18 cellular contexts compared by ENCODE assay signal in genomic region chr10:89652971-89653370, GRCh38. TPM values are rescaled to one million over a fixed set of nuclear protein-coding genes. Genes with fewer than 3 reads are reported as not detected.
DNase-seq lines count a peak whose midpoint lies in the region; ATAC-seq, FAIRE-seq and TF ChIP-seq lines count a peak whose summit lies in the region.
"Had no signal": no experiment of that assay in that cellular context is flagged by ENCODE, and none has a peak within 500 bp of the region (broad histone marks: within the 10 kb centered on the region; RNA-seq: fewer than 3 reads in every experiment).

No MANE protein-coding gene starts in this region.

- H3K9ac ChIP-seq in mammary epithelial cell (ENCODE audit: insufficient read depth, low read length) = no peak overlapping the region
- no peak overlapping the region for H3K9ac ChIP-seq in MM.1S (ENCODE audit: low read length)
- no peak overlapping the region; the same call in 1 of the 2 replicates for H3K9ac ChIP-seq in GM12878 (ENCODE audit: control insufficient read depth, insufficient read depth, low read length)

- POLR2A ChIA-PET in GM12878 (lab: Charles Lee) = interaction anchor here (3.1 kb wide), 1 partner anchor 9 kb away, joined by 13 read pairs; no protein-coding TSS in a partner anchor

- peaks cover 13% of the 10 kb centered on the region for H3K4me1 ChIP-seq in mammary epithelial cell (ENCODE audit: insufficient read depth, low read length)
- no peaks in the 10 kb centered on the region for H3K4me1 ChIP-seq in breast epithelium
- peaks cover 17% of the 10 kb centered on the region for H3K4me1 ChIP-seq in MM.1S (ENCODE audit: low read length)
- peaks cover 23% of the 10 kb centered on the region for H3K4me1 ChIP-seq in GM12878 (ENCODE audit: control insufficient read depth, insufficient read depth, low read length)
- no peaks in the 10 kb centered on the region for H3K4me1 ChIP-seq in left lung
- no peaks in the 10 kb centered on the region for H3K4me1 ChIP-seq in esophagus muscularis mucosa

- H3K4me1 Mint-ChIP-seq in stimulated activated memory B cell treated with anti-CD40 and anti-IgM and Interleukin-4, amounts not matched to agents 10 μg/mL and 1 μg/mL and 100 μg/mL, for 72 hours = peaks cover 20% of the 10 kb centered on the region

- TF ChIP-seq POLR2A in breast epithelium (IDR thresholded peaks at IDR 0.05) (no peak), GM12878 (IDR thresholded peaks at IDR 0.05; ENCODE audit: low read depth, low read length) (no peak), esophagus muscularis mucosa (IDR thresholded peaks at IDR 0.05; ENCODE audit: low read depth) (no peak)

- H3K36me3 Mint-ChIP-seq in stimulated activated memory B cell treated with anti-CD40 and anti-IgM and Interleukin-4, amounts not matched to agents 10 μg/mL and 1 μg/mL and 100 μg/mL, for 72 hours = peaks cover 12% of the 10 kb centered on the region
- H3K36me3 Mint-ChIP-seq: CD14-positive monocyte had no signal

- SMC1A ChIA-PET in GM12878 (lab: Charles Lee; ENCODE audit: uncharacterized antibody, unreplicated experiment) = interaction anchor here (0.7 to 4.1 kb wide), 2 partner anchors 10 to 85 kb away, joined by 3 to 21 read pairs; no protein-coding TSS in a partner anchor

- FAIRE-seq in GM12878 (lab: Jason Lieb, UNC) = no peak

- dilution Hi-C loops in mammary epithelial cell (cut with HindIII; ENCODE audit: low sequenced_read_pairs) = no loop called here

- H3K27me3 ChIP-seq in mammary epithelial cell (ENCODE audit: insufficient read depth, low read length) (no peaks in the 10 kb centered on the region), breast epithelium (no peaks in the 10 kb centered on the region), MM.1S (replicated peaks; ENCODE audit: insufficient read depth, low read length) (peaks cover 94% of the 10 kb centered on the region), GM12878 (replicated peaks in 1 of 2; ENCODE audit: control insufficient read depth in 2 of 2, insufficient read depth in 2 of 2, low read length in 1 of 2) (no peaks in the 10 kb centered on the region), left lung (no peaks in the 10 kb centered on the region), esophagus muscularis mucosa (no peaks in the 10 kb centered on the region)
- H3K27me3 ChIP-seq: Peyer's patch had no signal

- H3K4me3 Mint-ChIP-seq in stimulated activated memory B cell treated with anti-CD40 and anti-IgM and Interleukin-4, amounts not matched to agents 10 μg/mL and 1 μg/mL and 100 μg/mL, for 72 hours = no peak overlapping the region

- H3K4me3 ChIP-seq in mammary epithelial cell (replicated peaks in 1 of 3; ENCODE audit: insufficient read depth in 1 of 3, low read depth in 2 of 3, low read length in 3 of 3) = no peak overlapping the region
- no peak overlapping the region for H3K4me3 ChIP-seq in breast epithelium
- H3K4me3 ChIP-seq in MM.1S (ENCODE audit: low read length) = 0 out of 2 replicates have a peak overlapping the region, but pooled peaks have one; percentile 6
- H3K4me3 ChIP-seq in GM12878 = no peak overlapping the region
- no peak overlapping the region for H3K4me3 ChIP-seq in left lung
- H3K4me3 ChIP-seq in esophagus muscularis mucosa = no peak overlapping the region
- H3K4me3 ChIP-seq: Peyer's patch had no signal

- RAD21 ChIA-PET in GM12878 (lab: Charles Lee; ENCODE audit: unreplicated experiment) = interaction anchor here (0.9 to 2.0 kb wide), 4 partner anchors 10 to 48 kb away, joined by 3 to 15 read pairs (median 4); partner anchors contain the start of gene KIF20B

- H3K27ac Mint-ChIP-seq in stimulated activated memory B cell treated with anti-CD40 and anti-IgM and Interleukin-4, amounts not matched to agents 10 μg/mL and 1 μg/mL and 100 μg/mL, for 72 hours = peak overlapping the region; percentile 67

- no peaks in the 10 kb centered on the region for H3K36me3 ChIP-seq in mammary epithelial cell (ENCODE audit: insufficient read depth, low read length)
- H3K36me3 ChIP-seq in breast epithelium = no peaks in the 10 kb centered on the region
- H3K36me3 ChIP-seq in MM.1S (replicated peaks; ENCODE audit: insufficient read depth, low read length) = no peaks in the 10 kb centered on the region
- H3K36me3 ChIP-seq in GM12878 (ENCODE audit: control insufficient read depth in 2 of 2, insufficient read depth in 2 of 2, low read length in 1 of 2) = no peaks in the 10 kb centered on the region
- no peaks in the 10 kb centered on the region for H3K36me3 ChIP-seq in left lung
- no peaks in the 10 kb centered on the region for H3K36me3 ChIP-seq in esophagus muscularis mucosa
- H3K36me3 ChIP-seq: Peyer's patch had no signal

- 84% methylated on average over 3 of the region's 3 CpGs for WGBS in mammary epithelial cell (ENCODE audit: low coverage, missing lambda C conversion rate)
- 96% methylated on average over 3 of the region's 3 CpGs for WGBS in GM12878 (ENCODE audit: insufficient coverage, insufficient replicate concordance, low lambda C conversion rate, missing lambda C conversion rate)
- WGBS in esophagus muscularis mucosa = 95% methylated on average over 3 of the region's 3 CpGs

- DNase-seq in mammary epithelial cell (no peak), breast epithelium (ENCODE audit: low spot score in 2 of 2) (no peak), MM.1S (no peak), GM12878 (ENCODE audit: low read depth, low spot score) (no peak), left lung (no peak), esophagus muscularis mucosa (ENCODE audit: extremely low spot score) (no peak)
- DNase-seq: 8988T, COR-L47, DMS53, GOT3, NCI-H1048, NCI-H2107, Peyer's patch, Right ventricle myocardium superior had no signal

- ATAC-seq in GM12878 = peak; percentile 7
- ATAC-seq in stimulated activated memory B cell treated with anti-CD40 and anti-IgM and Interleukin-4, amounts not matched to agents 10 μg/mL and 1 μg/mL and 100 μg/mL, for 72 hours = no peak
- no peak for ATAC-seq in HG02763 (IDR thresholded peaks at IDR 0.05; ENCODE audit: unreplicated experiment)
- ATAC-seq in left lung = no peak
- ATAC-seq: SK-N-SH treated with all-trans-retinoic acid at 6 μM for 48 hours had no signal

- no peak overlapping the region for H3K27ac ChIP-seq in mammary epithelial cell (ENCODE audit: insufficient read depth, low read depth, low read length)
- H3K27ac ChIP-seq in breast epithelium = no peak overlapping the region
- H3K27ac ChIP-seq in MM.1S (ENCODE audit: low read length) = no peak overlapping the region
- peak overlapping the region; percentile 30 for H3K27ac ChIP-seq in GM12878 (ENCODE audit: control insufficient read depth, insufficient read depth)
- H3K27ac ChIP-seq in left lung = no peak overlapping the region
- H3K27ac ChIP-seq in esophagus muscularis mucosa (replicated peaks in 1 of 4) = no peak overlapping the region
- H3K27ac ChIP-seq: Peyer's patch had no signal

- peaks cover 8% of the 10 kb centered on the region for H3K9me3 Mint-ChIP-seq in stimulated activated memory B cell treated with anti-CD40 and anti-IgM and Interleukin-4, amounts not matched to agents 10 μg/mL and 1 μg/mL and 100 μg/mL, for 72 hours

- CTCF ChIA-PET in mammary epithelial cell (lab: Charles Lee; ENCODE audit: low non-redundant PET) (interaction anchor here (0.6 kb wide), 1 partner anchor 25 kb away, joined by 3 read pairs; no protein-coding TSS in a partner anchor), GM12878 (lab: Yijun Ruan, JAX) (interaction anchor here (0.7 to 3.7 kb wide), 3 partner anchors 10 to 24 kb away, joined by 4 to 18 read pairs (median 9); no protein-coding TSS in a partner anchor)

- TF ChIP-seq EP300 in GM12878 (IDR thresholded peaks at IDR 0.05; ENCODE audit: borderline replicate concordance in 1 of 2, control insufficient read depth in 1 of 2, low read depth in 2 of 2, low read length in 2 of 2) = no peak
- TF ChIP-seq EP300 in esophagus muscularis mucosa (IDR thresholded peaks at IDR 0.05) = no peak

- BruUV-seq in mammary epithelial cell (replicated peaks; lab: Mats Ljungman, UMichigan) (no TSS peak), GM12878 (replicated peaks; lab: Mats Ljungman, UMichigan) (no TSS peak)

- H3K9me2 ChIP-seq in MM.1S (replicated peaks; ENCODE audit: insufficient read depth, low read length) = no peaks in the 10 kb centered on the region

- TF ChIP-seq RAD21 in GM12878 (IDR thresholded peaks at IDR 0.05; ENCODE audit: insufficient read depth, low read depth, low read length) = no peak

- in situ Hi-C loops in mammary epithelial cell (cut with MboI; ENCODE audit: low sequenced_read_pairs in 2 of 2) (no loop called here), GM12878 (cut with MboI) (no loop called here)

- H4K20me1 ChIP-seq in mammary epithelial cell (ENCODE audit: insufficient read depth, low read length) (no peaks in the 10 kb centered on the region), MM.1S (ENCODE audit: insufficient read depth, low read length) (no peaks in the 10 kb centered on the region), GM12878 (ENCODE audit: control insufficient read depth, insufficient read depth) (no peaks in the 10 kb centered on the region)

- no peak for TF ChIP-seq CTCF in mammary epithelial cell (conservative IDR thresholded peaks at IDR 0.05 in 1 of 2, IDR thresholded peaks at IDR 0.05 in 1 of 2; ENCODE audit: extremely low read depth in 1 of 2, insufficient read depth in 1 of 2, low read depth in 1 of 2, low read length in 2 of 2)
- no peak for TF ChIP-seq CTCF in breast epithelium (IDR thresholded peaks at IDR 0.05)
- TF ChIP-seq CTCF in MM.1S (IDR thresholded peaks at IDR 0.05; ENCODE audit: low read length) = no peak
- TF ChIP-seq CTCF in GM12878 (IDR thresholded peaks at IDR 0.05 in 2 of 3, conservative IDR thresholded peaks at IDR 0.05 in 1 of 3; ENCODE audit: control insufficient read depth in 2 of 3, extremely low read depth in 1 of 3, insufficient read depth in 1 of 3, low read depth in 3 of 3, low read length in 3 of 3) = no peak
- no peak for TF ChIP-seq CTCF in left lung (IDR thresholded peaks at IDR 0.05)
- no peak for TF ChIP-seq CTCF in esophagus muscularis mucosa (IDR thresholded peaks at IDR 0.05)

- no peaks in the 10 kb centered on the region for H3K79me2 ChIP-seq in mammary epithelial cell (ENCODE audit: insufficient read depth, low read length)
- no peaks in the 10 kb centered on the region for H3K79me2 ChIP-seq in MM.1S (ENCODE audit: low read length)
- H3K79me2 ChIP-seq in GM12878 (ENCODE audit: control insufficient read depth, insufficient read depth, low read length) = no peaks in the 10 kb centered on the region

- no peaks in the 10 kb centered on the region for H3K9me3 ChIP-seq in mammary epithelial cell (replicated peaks; ENCODE audit: insufficient read depth, low read length)
- peaks cover 4 to 6% of the 10 kb centered on the region in 2 donors for H3K9me3 ChIP-seq in breast epithelium
- no peaks in the 10 kb centered on the region for H3K9me3 ChIP-seq in MM.1S (replicated peaks; ENCODE audit: insufficient read depth, low read length)
- H3K9me3 ChIP-seq in GM12878 (replicated peaks; ENCODE audit: control insufficient read depth, insufficient read depth, low read length) = peaks cover 10% of the 10 kb centered on the region; the same call in 2 of the 3 replicates
- H3K9me3 ChIP-seq in left lung = no peaks in the 10 kb centered on the region
- no peaks in the 10 kb centered on the region for H3K9me3 ChIP-seq in esophagus muscularis mucosa

- intact Hi-C loops in mammary epithelial cell (cut with micrococcal nuclease) = no loop called here
- intact Hi-C loops in breast epithelium (cut with DNase I; ENCODE audit: low total_unique reads) = no loop called here
- intact Hi-C loops in GM12878 (cut with micrococcal nuclease; ENCODE audit: unreplicated experiment) = loop anchor here (1.0 to 10.0 kb wide), 3 partner anchors 9 to 402 kb away; partner anchors contain the start of gene KIF20B
- intact Hi-C loops in left lung (cut with DNase I) = no loop called here
- intact Hi-C loops in esophagus muscularis mucosa (cut with DNase I) = no loop called here

- H3K4me2 ChIP-seq in mammary epithelial cell (ENCODE audit: insufficient read depth, low read depth, low read length) (peak overlapping the region; percentile 28), MM.1S (ENCODE audit: low read depth, low read length) (peak overlapping the region; percentile 53), GM12878 (ENCODE audit: control insufficient read depth, insufficient read depth) (peak overlapping the region; percentile 65)

- peaks cover 12% of the 10 kb centered on the region for H3F3A ChIP-seq in MM.1S (ENCODE audit: insufficient read depth, low read length)

- H2AFZ ChIP-seq in mammary epithelial cell (ENCODE audit: low read depth, low read length) (no peak overlapping the region), MM.1S (ENCODE audit: low read length) (no peak overlapping the region), GM12878 (ENCODE audit: control insufficient read depth, low read depth, low read length) (no peak overlapping the region)

- H3K27me3 Mint-ChIP-seq in stimulated activated memory B cell treated with anti-CD40 and anti-IgM and Interleukin-4, amounts not matched to agents 10 μg/mL and 1 μg/mL and 100 μg/mL, for 72 hours = no peaks in the 10 kb centered on the region

RNA-seq across cellular contexts. Expression of gene PANK1, which starts 7.9 kb away (rescaled TPM):
- total RNA-seq in mammary epithelial cell (1 to 10 TPM; 4.7 to 5.3 TPM), breast epithelium (1 to 10 TPM; 2.9 to 6.4 (median 5.1) TPM), GM12878 (2014; rRNA removed) (5.1 and 8.0 TPM in 2 replicates), GM12878 (2014; rRNA removed; fragmentation: Illumina TruSeq; extraction: Trizol) (7.5 and 8.3 TPM in 2 replicates), GM12878 (2021) (6.3 and 9.6 TPM in 2 replicates), left lung (10 to 100 TPM in 1 of 2 donors, 1 to 10 TPM in 1; 9.4 to 12.8 TPM), esophagus muscularis mucosa (1 to 10 TPM; 2.0 to 5.0 (median 3.6) TPM)
- polyA plus RNA-seq in mammary epithelial cell (6.3 TPM), GM12878 (2011; rRNA removed) (10.6 and 12.6 TPM in 2 replicates), GM12878 (2014; fragmentation: Illumina TruSeq; extraction: Trizol) (8.5 TPM in 2 replicates), GM12878 (2014; fragmentation: Nextera tagmentation; extraction: Ambion mirVana) (1 to 10 TPM; 1.9 to 2.4 TPM), GM12878 (2014; rRNA removed) (6.4 and 6.9 TPM in 2 replicates), GM12878 (2016; fragmentation: Nextera tagmentation; extraction: Ambion mirVana) (1 to 10 TPM; 3.6 to 3.7 TPM)
- polyA minus RNA-seq in mammary epithelial cell = 5.3 TPM
- 14.2 and 22.3 TPM in 2 replicates for total RNA-seq in GM12878 (2013; cell fraction: nucleolus; rRNA removed)
- polyA plus RNA-seq in GM12878 (2011; ENCODE audit: low read depth) = 0.68 TPM
- 5.7 and 7.9 TPM in 2 replicates for polyA plus RNA-seq in GM12878 (2011; cell fraction: cytosol; rRNA removed)
- polyA plus RNA-seq in GM12878 (2011; cell fraction: nucleus; rRNA removed) = 4.9 and 5.7 TPM in 2 replicates
- 1.7 and 2.8 TPM in 2 replicates for polyA plus RNA-seq in GM12878 (2012)
- polyA minus RNA-seq in GM12878 (2011; rRNA and poly(A)+ RNA removed) = 15.0 and 16.0 TPM in 2 replicates
- 4.7 and 5.9 TPM in 2 replicates for polyA minus RNA-seq in GM12878 (2011; cell fraction: cytosol; rRNA and poly(A)+ RNA removed)
- polyA minus RNA-seq in GM12878 (2011; cell fraction: nucleus; rRNA and poly(A)+ RNA removed) = 8.3 and 14.9 TPM in 2 replicates

RNA-seq across cellular contexts. Expression of gene KIF20B, which starts 48.4 kb away (rescaled TPM):
- 10 to 100 TPM in 1 of 2 donors, 1 to 10 TPM in 1; 3.8 to 29.9 TPM for total RNA-seq in mammary epithelial cell
- 6.8 TPM for polyA plus RNA-seq in mammary epithelial cell
- polyA minus RNA-seq in mammary epithelial cell = 2.2 TPM
- total RNA-seq in breast epithelium = 1 to 10 TPM; 3.3 to 5.6 (median 3.7) TPM
- total RNA-seq in GM12878 (2013; cell fraction: nucleolus; rRNA removed) = 46.8 and 49.1 TPM in 2 replicates
- 21.1 and 28.3 TPM in 2 replicates for total RNA-seq in GM12878 (2014; rRNA removed)
- total RNA-seq in GM12878 (2014; rRNA removed; fragmentation: Illumina TruSeq; extraction: Trizol) = 52.4 and 52.8 TPM in 2 replicates
- total RNA-seq in GM12878 (2021) = 46.1 and 51.0 TPM in 2 replicates
- 8.9 TPM for polyA plus RNA-seq in GM12878 (2011; ENCODE audit: low read depth)
- polyA plus RNA-seq in GM12878 (2011; rRNA removed) = 16.5 and 32.4 TPM in 2 replicates
- polyA plus RNA-seq in GM12878 (2011; cell fraction: cytosol; rRNA removed) = 3.2 and 3.3 TPM in 2 replicates
- 11.1 and 13.2 TPM in 2 replicates for polyA plus RNA-seq in GM12878 (2011; cell fraction: nucleus; rRNA removed)
- polyA plus RNA-seq in GM12878 (2012) = 9.5 and 12.0 TPM in 2 replicates
- 37.5 and 46.7 TPM in 2 replicates for polyA plus RNA-seq in GM12878 (2014; fragmentation: Illumina TruSeq; extraction: Trizol)
- polyA plus RNA-seq in GM12878 (2014; fragmentation: Nextera tagmentation; extraction: Ambion mirVana) = 10 to 100 TPM; 28.2 to 59.4 TPM
- 11.2 and 15.6 TPM in 2 replicates for polyA plus RNA-seq in GM12878 (2014; rRNA removed)
- polyA plus RNA-seq in GM12878 (2016; fragmentation: Nextera tagmentation; extraction: Ambion mirVana) = 10 to 100 TPM; 61.8 to 67.7 TPM
- polyA minus RNA-seq in GM12878 (2011; rRNA and poly(A)+ RNA removed) = 26.1 and 32.1 TPM in 2 replicates
- polyA minus RNA-seq in GM12878 (2011; cell fraction: cytosol; rRNA and poly(A)+ RNA removed) = 5.8 and 6.1 TPM in 2 replicates
- polyA minus RNA-seq in GM12878 (2011; cell fraction: nucleus; rRNA and poly(A)+ RNA removed) = 10.0 and 12.6 TPM in 2 replicates
- 10 to 100 TPM in 1 of 2 donors, 1 to 10 TPM in 1; 10.0 to 10.9 TPM for total RNA-seq in left lung
- total RNA-seq in esophagus muscularis mucosa = 1 to 10 TPM; 1.4 to 2.1 (median 1.8) TPM
